ENCODE assay signal across 9 cellular contexts in genomic region chr10:62050941-62051433, GRCh38.
A peak's percentile ranks its signal among the peaks of the same experiment; 100 is the strongest.
DNase-seq lines count a peak whose midpoint lies in the region; ATAC-seq and TF ChIP-seq lines count a peak whose summit lies in the region.
"Had no signal": no experiment of that assay in that cellular context is flagged by ENCODE, and none has a peak within 500 bp of the region (broad histone marks: within the 10 kb centered on the region; RNA-seq: fewer than 3 reads in every experiment).

No MANE protein-coding gene starts in this region.

- no peak for TF ChIP-seq CTCF in AG09309 (IDR thresholded peaks at IDR 0.05; ENCODE audit: control insufficient read depth, insufficient read depth, low read depth, low read length, missing control alignments)

- ATAC-seq in GM19395 (IDR thresholded peaks at IDR 0.05; ENCODE audit: unreplicated experiment) (peak; percentile 44), HG03565 (IDR thresholded peaks at IDR 0.05; ENCODE audit: unreplicated experiment) (peak; percentile 54), naive B cell (ENCODE audit: low read depth in 2 of 2) (peak; percentile 55 to 60)

- H3K36me3 Mint-ChIP-seq in naive B cell, result peaks cover 40 to 48% of the 10 kb centered on the region in 2 donors

- peaks cover 0 to 9% (median 4%) of the 10 kb centered on the region in 7 donors for H3K9me3 Mint-ChIP-seq in naive B cell

- peak overlapping the region; percentile 70 to 97 (median 93) for H3K27ac Mint-ChIP-seq in naive B cell

- peaks cover 85 to 98% (median 90%) of the 10 kb centered on the region in 3 donors for H3K4me1 Mint-ChIP-seq in naive B cell

- H3K4me3 Mint-ChIP-seq in naive B cell, result peak overlapping the region; percentile 17 to 86 (median 66)

- peak overlapping the region; percentile 56 for H3K4me3 ChIP-seq in AG09309 (ENCODE audit: control insufficient read depth, low read depth, low read length)
- H3K4me3 ChIP-seq: HAP-1 had no signal

- no peaks in the 10 kb centered on the region for H3K27me3 Mint-ChIP-seq in naive B cell

- no peak for DNase-seq in AG09309 (ENCODE audit: low read depth)
- DNase-seq in activated CD4-positive, alpha-beta T cell treated with anti-CD3 and anti-CD28 coated beads, Interleukin-2, amount 50 U/mL, for 24 hours (ENCODE audit: low read depth in 1 of 2, low spot score in 1 of 2), result peak; percentile 38 to 85
- DNase-seq in effector CD4-positive, alpha-beta T cell, result peak; percentile 75
- DNase-seq in naive B cell, result peak; percentile 67
- DNase-seq in stimulated activated naive CD4-positive, alpha-beta T cell treated with Interleukin-2 at 50 U/mL for 16 hours (lab: John Stamatoyannopoulos, UW), result peak; percentile 79
- no peak for DNase-seq in LoVo (ENCODE audit: low spot score)

Comparison
In these comparisons a context has a peak if more than half of its experiments do, and no peak if none do; other contexts are left out.
1. DNase-seq: peak in activated CD4-positive, alpha-beta T cell treated with anti-CD3 and anti-CD28 coated beads, Interleukin-2, amount 50 U/mL, for 24 hours (2 of 2), effector CD4-positive, alpha-beta T cell (single experiment), naive B cell (single experiment) and stimulated activated naive CD4-positive, alpha-beta T cell treated with Interleukin-2 at 50 U/mL for 16 hours (single experiment); none in AG09309 (single experiment) and LoVo (single experiment).
2. Peak in every context shown above with its lines, with median percentiles within 50 percentile points of each other: ATAC-seq.